In genomic region chr4:165971941-165972340, GRCh38 we compare ENCODE assay signal across 30 cellular contexts.
DNase-seq lines count a peak whose midpoint lies in the region; ATAC-seq and TF ChIP-seq lines count a peak whose summit lies in the region.
"Had no signal": no experiment of that assay in that cellular context is flagged by ENCODE, and none has a peak within 500 bp of the region (broad histone marks: within the 10 kb centered on the region; RNA-seq: fewer than 3 reads in every experiment).

No MANE protein-coding gene starts in this region.

- H3K27me3 ChIP-seq in kidney epithelial cell (ENCODE audit: control insufficient read depth, insufficient read depth, low read length) (no peaks in the 10 kb centered on the region), GM23338 (ENCODE audit: insufficient read depth) (no peaks in the 10 kb centered on the region)
- H3K27me3 ChIP-seq: BE2C, esophagus squamous epithelium, gastrocnemius medialis, neutrophil, testis had no signal

- H3K27ac ChIP-seq in GM23338 (ENCODE audit: low read depth): no peak overlapping the region
- H3K27ac ChIP-seq: coronary artery, esophagus squamous epithelium, gastrocnemius medialis, KMS-11, left ventricle myocardium inferior, neutrophil, prostate gland, testis had no signal

- H3K4me1 Mint-ChIP-seq in GM23338: no peaks in the 10 kb centered on the region
- H3K4me1 Mint-ChIP-seq: H9 had no signal

- H3K9me2 ChIP-seq in GM23338 (ENCODE audit: insufficient read depth): 0 out of 2 replicates have a peak, but pooled peaks cover 5% of the 10 kb centered on the region

- H3K27ac Mint-ChIP-seq in GM23338: no peak overlapping the region
- H3K27ac Mint-ChIP-seq: activated CD4-positive, alpha-beta memory T cell treated with anti-CD3 and anti-CD28 coated beads for 36 hours; effector memory CD8-positive, alpha-beta T cell; H9 had no signal

- no peak overlapping the region for H3K4me3 Mint-ChIP-seq in GM23338
- H3K4me3 Mint-ChIP-seq: activated CD4-positive, alpha-beta memory T cell treated with anti-CD3 and anti-CD28 coated beads for 36 hours; effector memory CD8-positive, alpha-beta T cell; H9 had no signal

- H4K20me1 ChIP-seq in GM23338 (replicated peaks; ENCODE audit: insufficient read depth): no peaks in the 10 kb centered on the region

- H3K4me3 ChIP-seq in astrocyte of the spinal cord (ENCODE audit: low read depth, low read length) (no peak overlapping the region), kidney epithelial cell (ENCODE audit: low read depth, low read length) (no peak overlapping the region), GM23338 (no peak overlapping the region)
- H3K4me3 ChIP-seq: coronary artery, esophagus squamous epithelium, gastrocnemius medialis, left ventricle myocardium inferior, prostate gland, testis had no signal

- H3K4me2 ChIP-seq in GM23338: no peak overlapping the region
- H3K4me2 ChIP-seq: KMS-11 had no signal

- H3K4me1 ChIP-seq in GM23338 (ENCODE audit: insufficient read depth): no peaks in the 10 kb centered on the region
- H3K4me1 ChIP-seq: BE2C, gastrocnemius medialis, left ventricle myocardium inferior, prostate gland, testis had no signal

- peak; percentile 23 for DNase-seq in A172 (ENCODE audit: low spot score)
- DNase-seq in M059J (ENCODE audit: low read depth): peak; percentile 83
- peak; percentile 27 for DNase-seq in astrocyte of the spinal cord (ENCODE audit: low read depth, low spot score)
- DNase-seq in kidney epithelial cell (ENCODE audit: low read depth): peak; percentile 51
- DNase-seq in GM23338 (ENCODE audit: low spot score): no peak
- DNase-seq in head of caudate nucleus: no peak
- DNase-seq: activated CD4-positive, alpha-beta memory T cell treated with anti-CD3 and anti-CD28 coated beads for 36 hours; activated CD8-positive, alpha-beta memory T cell treated with anti-CD3 and anti-CD28 coated beads, Interleukin-2, amount 50 U/mL, for 4 hours; activated naive CD4-positive, alpha-beta T cell treated with anti-CD3 and anti-CD28 coated beads, Interleukin-2, amount 50 U/mL, for 16 hours; amniotic stem cell; BE2C; effector memory CD8-positive, alpha-beta T cell; esophagus squamous epithelium; gastrocnemius medialis; GDM1; H9; hippocampal formation; left ventricle myocardium inferior; MV-4-11; NCI-H146; NCI-H510A treated with DMSO at 0.1 percent for 48 hours; stimulated activated naive CD8-positive, alpha-beta T cell treated with anti-CD3 and anti-CD28 coated beads, Interleukin-15, Interleukin-2, amounts not matched to agents 100 U/mL and 50 U/mL, for 24 hours; testis had no signal

- H3K36me3 Mint-ChIP-seq in GM23338 (ENCODE audit: low read depth): peaks cover 4% of the 10 kb centered on the region; the same call in 2 of the 3 replicates
- H3K36me3 Mint-ChIP-seq: activated CD4-positive, alpha-beta memory T cell treated with anti-CD3 and anti-CD28 coated beads for 36 hours had no signal

- H3K36me3 ChIP-seq in kidney epithelial cell (ENCODE audit: control insufficient read depth, insufficient read depth, low read length) (no peaks in the 10 kb centered on the region), GM23338 (ENCODE audit: insufficient read depth) (0 out of 2 replicates have a peak, but pooled peaks cover 3% of the 10 kb centered on the region)
- H3K36me3 ChIP-seq: BE2C, esophagus squamous epithelium, gastrocnemius medialis, left ventricle myocardium inferior, neutrophil, prostate gland had no signal

- H2AFZ ChIP-seq in GM23338: no peak overlapping the region

- intact Hi-C loops in head of caudate nucleus (cut with DNase I): no loop called here

- no peaks in the 10 kb centered on the region for H3F3A ChIP-seq in GM23338 (replicated peaks; ENCODE audit: low read depth)

- no peaks in the 10 kb centered on the region for H3K27me3 Mint-ChIP-seq in GM23338 (ENCODE audit: insufficient read depth, low read depth, poor library complexity)
- H3K27me3 Mint-ChIP-seq: activated CD4-positive, alpha-beta memory T cell treated with anti-CD3 and anti-CD28 coated beads for 36 hours; effector memory CD8-positive, alpha-beta T cell had no signal

- in situ Hi-C loops in astrocyte of the spinal cord (cut with HindIII; ENCODE audit: low sequenced_read_pairs): no loop called here

- H3K79me2 ChIP-seq in GM23338 (replicated peaks; ENCODE audit: insufficient read depth): no peaks in the 10 kb centered on the region

- TF ChIP-seq CTCF in astrocyte of the spinal cord (IDR thresholded peaks at IDR 0.05; ENCODE audit: low read depth, low read length) (no peak), kidney epithelial cell (IDR thresholded peaks at IDR 0.05; ENCODE audit: insufficient read depth, low read length, poor library complexity, severe bottlenecking) (no peak), GM23338 (conservative IDR thresholded peaks at IDR 0.05; ENCODE audit: low read depth in 2 of 2) (no peak)

- peaks cover 9% of the 10 kb centered on the region for H3K9me3 Mint-ChIP-seq in GM23338

- no peak for ATAC-seq in GM21423 (IDR thresholded peaks at IDR 0.05; ENCODE audit: unreplicated experiment)
- ATAC-seq in GM18867 (IDR thresholded peaks at IDR 0.05; ENCODE audit: unreplicated experiment): no peak
- ATAC-seq in GM23338: no peak
- ATAC-seq: activated CD4-positive, CD25-positive, alpha-beta regulatory T cell treated with anti-CD3 and anti-CD28 coated beads, Interleukin-2, amount 50 U/mL, for 24 hours; effector memory CD8-positive, alpha-beta T cell; gastrocnemius medialis; stimulated activated naive CD8-positive, alpha-beta T cell treated with anti-CD3 and anti-CD28 coated beads, Interleukin-15, Interleukin-2, amounts not matched to agents 100 U/mL and 50 U/mL, for 24 hours had no signal

TF ChIP-seq in GM23338, 12 proteins besides CTCF, POLR2A, EP300 and RAD21:
- TF ChIP-seq ZNF331 (CRISPR knock-in tag; IDR thresholded peaks at IDR 0.05; ENCODE audit: low read depth) (no peak), REST (IDR thresholded peaks at IDR 0.05; ENCODE audit: unreplicated experiment) (no peak), NANOG (IDR thresholded peaks at IDR 0.05; ENCODE audit: borderline replicate concordance) (no peak)
TF ChIP-seq in GM23338: peak in this region for 0.

Comparison
In these comparisons a context has a peak if more than half of its experiments do, and no peak if none do; other contexts are left out.
1. DNase-seq: peak in A172 (single experiment), M059J (single experiment), astrocyte of the spinal cord (single experiment) and kidney epithelial cell (single experiment); none in GM23338 (single experiment) and head of caudate nucleus (0 of 42).